In genomic region chr1:9910080-9910424, GRCh38 we compare ENCODE assay signal across 8 cellular contexts. TPM values are rescaled to one million over a fixed set of nuclear protein-coding genes. Genes with fewer than 3 reads are reported as not detected.
DNase-seq lines count a peak whose midpoint lies in the region; ATAC-seq and TF ChIP-seq lines count a peak whose summit lies in the region.

A gene with protein sequence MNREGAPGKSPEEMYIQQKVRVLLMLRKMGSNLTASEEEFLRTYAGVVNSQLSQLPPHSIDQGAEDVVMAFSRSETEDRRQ (minus strand): TSS chr1:9910269. CDS start chr1:9872064, 38,205 bp downstream.

- POLR2A ChIA-PET in PC-9 (lab: Charles Lee; ENCODE audit: unreplicated experiment), result no interaction called here

- H3K4me1 ChIP-seq in PC-9 (replicated peaks; ENCODE audit: insufficient read depth), result peaks cover 12% of the 10 kb centered on the region

- no peaks in the 10 kb centered on the region for H3K36me3 ChIP-seq in PC-9 (ENCODE audit: low read depth)

- TF ChIP-seq CTCF in PC-9 (conservative IDR thresholded peaks at IDR 0.05), result no peak
- TF ChIP-seq CTCF in epithelial cell of esophagus (IDR thresholded peaks at IDR 0.05; ENCODE audit: insufficient read depth, low read depth, low read length, missing control alignments), result no peak

- BruUV-seq in PC-9 (replicated peaks; lab: Mats Ljungman, UMichigan), result no TSS peak

- H3K36me3 Mint-ChIP-seq in natural killer cell treated with Interleukin-12 subunit alpha and Interleukin-12 subunit beta and Interleukin-15 and Interleukin-18, amount 100 ng/mL, for 72 hours, result no peaks in the 10 kb centered on the region

- peak within 1 kb of the TSS; percentile 63 for H3K4me3 ChIP-seq in PC-9
- peak within 1 kb of the TSS; percentile 81 for H3K4me3 ChIP-seq in epithelial cell of esophagus (ENCODE audit: low read length)

- H3K27ac ChIP-seq in PC-9, result peak within 1 kb of the TSS; percentile 64

- CTCF ChIA-PET in PC-9 (lab: Charles Lee), result no interaction called here

- H3K79me2 ChIP-seq in PC-9 (ENCODE audit: low read depth), result peaks cover 18% of the 10 kb centered on the region

- peak; percentile 78 for DNase-seq in NCI-H748 treated with DMSO at 0.1 percent for 48 hours (lab: John Stamatoyannopoulos, UW)
- no peak for DNase-seq in NCI-H748 (lab: John Stamatoyannopoulos, UW; ENCODE audit: unreplicated experiment)
- no peak for DNase-seq in PC-9
- no peak for DNase-seq in epithelial cell of esophagus (ENCODE audit: low read depth)
- DNase-seq in natural killer cell treated with Interleukin-12 subunit alpha and Interleukin-12 subunit beta and Interleukin-15 and Interleukin-18, amount 100 ng/mL, for 72 hours (ENCODE audit: low spot score), result no peak
- no peak for DNase-seq in NCI-H1092 treated with DMSO at 0.1 percent for 48 hours (lab: John Stamatoyannopoulos, UW)
- DNase-seq in NCI-H187 (lab: John Stamatoyannopoulos, UW), result no peak

- H2AFZ ChIP-seq in PC-9, result peak within 1 kb of the TSS; percentile 85

- H3K9me3 Mint-ChIP-seq in natural killer cell treated with Interleukin-12 subunit alpha and Interleukin-12 subunit beta and Interleukin-15 and Interleukin-18, amount 100 ng/mL, for 72 hours, result no peaks in the 10 kb centered on the region

- no peaks in the 10 kb centered on the region for H3K9me2 ChIP-seq in PC-9 (ENCODE audit: insufficient read depth)

- no peaks in the 10 kb centered on the region for H3K27me3 ChIP-seq in PC-9 (ENCODE audit: insufficient read depth, low read depth)

- peaks cover 39 to 46% of the 10 kb centered on the region in 2 donors for H3K4me1 Mint-ChIP-seq in natural killer cell treated with Interleukin-12 subunit alpha and Interleukin-12 subunit beta and Interleukin-15 and Interleukin-18, amount 100 ng/mL, for 72 hours (ENCODE audit: low read depth in 2 of 2)

- H3K4me2 ChIP-seq in PC-9, result peak within 1 kb of the TSS; percentile 83

- H3K27ac Mint-ChIP-seq in natural killer cell treated with Interleukin-12 subunit alpha and Interleukin-12 subunit beta and Interleukin-15 and Interleukin-18, amount 100 ng/mL, for 72 hours, result peak within 1 kb of the TSS; percentile 94 to 99

- no peaks in the 10 kb centered on the region for H3K27me3 Mint-ChIP-seq in natural killer cell treated with Interleukin-12 subunit alpha and Interleukin-12 subunit beta and Interleukin-15 and Interleukin-18, amount 100 ng/mL, for 72 hours

- ATAC-seq in HG02870 (IDR thresholded peaks at IDR 0.05; ENCODE audit: unreplicated experiment), result peak; percentile 61
- peak; percentile 91 to 93 for ATAC-seq in natural killer cell treated with Interleukin-12 subunit alpha and Interleukin-12 subunit beta and Interleukin-15 and Interleukin-18, amount 100 ng/mL, for 72 hours

- no peaks in the 10 kb centered on the region for H3F3A ChIP-seq in PC-9 (ENCODE audit: insufficient read depth, low read depth)

- H3K9me3 ChIP-seq in PC-9 (ENCODE audit: insufficient read depth, low read depth), result no peaks in the 10 kb centered on the region

- no peaks in the 10 kb centered on the region for H4K20me1 ChIP-seq in PC-9 (ENCODE audit: insufficient read depth)

- H3K4me3 Mint-ChIP-seq in natural killer cell treated with Interleukin-12 subunit alpha and Interleukin-12 subunit beta and Interleukin-15 and Interleukin-18, amount 100 ng/mL, for 72 hours, result peak within 1 kb of the TSS; percentile 100

- intact Hi-C loops in PC-9 (cut with micrococcal nuclease; ENCODE audit: unreplicated experiment), result loop anchor here (1.0 to 10.0 kb wide), 2 partner anchors 32 to 145 kb away; no protein-coding TSS in a partner anchor

RNA-seq across cellular contexts. Expression of the gene that starts here (rescaled TPM):
- total RNA-seq in PC-9 (2021), result 58.9 and 70.5 TPM in 2 replicates
- 10 to 100 TPM; 12.5 to 18.7 TPM for total RNA-seq in natural killer cell treated with Interleukin-12 subunit alpha and Interleukin-12 subunit beta and Interleukin-15 and Interleukin-18, amount 100 ng/mL, for 72 hours
